In the genomic region with DNA sequence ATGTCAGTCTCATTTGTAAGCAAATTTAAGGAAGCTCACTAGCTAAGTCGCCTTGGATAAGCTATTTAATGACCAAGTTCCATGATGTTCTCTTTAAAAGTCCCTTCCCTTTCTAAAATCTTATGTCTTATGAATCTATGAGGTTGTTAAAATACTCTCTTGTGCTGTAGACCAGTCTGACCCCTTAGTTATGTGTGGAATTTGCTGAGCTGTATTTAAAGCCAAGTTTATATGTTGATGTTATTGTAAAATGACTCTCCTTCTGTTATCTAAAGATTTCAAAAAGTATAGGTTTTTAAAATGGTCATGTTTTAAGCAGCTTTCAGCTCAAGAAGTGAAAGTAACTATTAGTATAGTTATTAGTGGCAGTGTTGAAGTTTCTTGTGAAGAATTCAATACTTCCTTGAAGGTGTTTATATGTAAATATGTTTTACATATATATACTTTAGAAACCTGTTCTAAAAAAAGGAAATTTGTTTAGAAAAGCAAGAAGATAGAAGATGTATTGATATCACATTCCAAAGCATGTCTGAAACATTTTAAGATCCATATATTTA, we compare ENCODE assay signal across 11 cellular contexts.
A peak's percentile ranks its signal among the peaks of the same experiment; 100 is the strongest.
DNase-seq lines count a peak whose midpoint lies in the region; ATAC-seq, FAIRE-seq and TF ChIP-seq lines count a peak whose summit lies in the region.
"Had no signal": no experiment of that assay in that cellular context is flagged by ENCODE, and none has a peak within 500 bp of the region (broad histone marks: within the 10 kb centered on the region; RNA-seq: fewer than 3 reads in every experiment).

No MANE protein-coding gene starts in this region.

- H3K9me3 Mint-ChIP-seq in MCF 10A (ENCODE audit: unreplicated experiment), result no peaks in the 10 kb centered on the region
- H3K9me3 Mint-ChIP-seq in stimulated activated naive B cell treated with anti-CD40 and anti-IgM and Interleukin-4, amounts not matched to agents 10 μg/mL and 1 μg/mL and 100 μg/mL, for 72 hours, result no peaks in the 10 kb centered on the region

- H3K27me3 Mint-ChIP-seq in MCF 10A (ENCODE audit: insufficient read depth, unreplicated experiment), result no peaks in the 10 kb centered on the region
- H3K27me3 Mint-ChIP-seq in stimulated activated naive B cell treated with anti-CD40 and anti-IgM and Interleukin-4, amounts not matched to agents 10 μg/mL and 1 μg/mL and 100 μg/mL, for 72 hours, result no peaks in the 10 kb centered on the region

- H3K9me3 ChIP-seq in mammary epithelial cell (replicated peaks; ENCODE audit: insufficient read depth, low read length), result no peaks in the 10 kb centered on the region

- H3K4me3 Mint-ChIP-seq in MCF 10A (ENCODE audit: unreplicated experiment), result no peak overlapping the region
- no peak overlapping the region for H3K4me3 Mint-ChIP-seq in stimulated activated naive B cell treated with anti-CD40 and anti-IgM and Interleukin-4, amounts not matched to agents 10 μg/mL and 1 μg/mL and 100 μg/mL, for 72 hours

- no peak overlapping the region for H3K4me3 ChIP-seq in mammary epithelial cell (replicated peaks in 1 of 3; ENCODE audit: insufficient read depth in 1 of 3, low read depth in 2 of 3, low read length in 3 of 3)
- no peak overlapping the region for H3K4me3 ChIP-seq in choroid plexus epithelial cell (ENCODE audit: low read depth, low read length)

- no peak overlapping the region for H3K27ac ChIP-seq in mammary epithelial cell (ENCODE audit: insufficient read depth, low read depth, low read length)

- peaks cover 41% of the 10 kb centered on the region for H3K79me2 ChIP-seq in mammary epithelial cell (ENCODE audit: insufficient read depth, low read length)

- H3K27ac Mint-ChIP-seq in MCF 10A (ENCODE audit: low read depth, unreplicated experiment), result peak overlapping the region; percentile 6
- H3K27ac Mint-ChIP-seq in stimulated activated naive B cell treated with anti-CD40 and anti-IgM and Interleukin-4, amounts not matched to agents 10 μg/mL and 1 μg/mL and 100 μg/mL, for 72 hours, result peak overlapping the region; percentile 32

- CTCF ChIA-PET in MCF 10A (lab: Yijun Ruan, JAX) (interaction anchor here (0.6 to 1.5 kb wide), 6 partner anchors 14 to 645 kb away, joined by 3 to 6 read pairs (median 4); a partner anchor contains a TSS), mammary epithelial cell (lab: Charles Lee; ENCODE audit: low non-redundant PET) (no interaction called here)

- 100% methylated on average over 1 of the region's 1 CpG for WGBS in mammary epithelial cell (ENCODE audit: low coverage, missing lambda C conversion rate)

- intact Hi-C loops in MCF 10A (cut with micrococcal nuclease) (no loop called here), mammary epithelial cell (cut with micrococcal nuclease) (no loop called here)

- peak; percentile 56 for ATAC-seq in HG03520 (IDR thresholded peaks at IDR 0.05; ENCODE audit: unreplicated experiment)
- ATAC-seq in stimulated activated naive B cell treated with anti-CD40 and anti-IgM and Interleukin-4, amounts not matched to agents 10 μg/mL and 1 μg/mL and 100 μg/mL, for 72 hours (replicated peaks), result no peak

- H3K4me1 Mint-ChIP-seq in MCF 10A (ENCODE audit: insufficient read depth, unreplicated experiment), result peaks cover 28% of the 10 kb centered on the region
- H3K4me1 Mint-ChIP-seq in stimulated activated naive B cell treated with anti-CD40 and anti-IgM and Interleukin-4, amounts not matched to agents 10 μg/mL and 1 μg/mL and 100 μg/mL, for 72 hours, result peaks cover 27 to 30% of the 10 kb centered on the region in 2 donors

- no peaks in the 10 kb centered on the region for H3K4me1 ChIP-seq in mammary epithelial cell (ENCODE audit: insufficient read depth, low read length)

- no peak overlapping the region for H2AFZ ChIP-seq in mammary epithelial cell (ENCODE audit: low read depth, low read length)

- no peak overlapping the region for H3K4me2 ChIP-seq in mammary epithelial cell (ENCODE audit: insufficient read depth, low read depth, low read length)

- TF ChIP-seq CTCF in MCF 10A (IDR thresholded peaks at IDR 0.05; ENCODE audit: unreplicated experiment) (no peak), mammary epithelial cell (conservative IDR thresholded peaks at IDR 0.05 in 1 of 2, IDR thresholded peaks at IDR 0.05 in 1 of 2; ENCODE audit: extremely low read depth in 1 of 2, insufficient read depth in 1 of 2, low read depth in 1 of 2, low read length in 2 of 2) (no peak), choroid plexus epithelial cell (conservative IDR thresholded peaks at IDR 0.05; ENCODE audit: low read depth, low read length) (no peak)

- in situ Hi-C loops in mammary epithelial cell (cut with MboI; ENCODE audit: low sequenced_read_pairs in 2 of 2), result no loop called here

- peaks cover 33% of the 10 kb centered on the region for H3K36me3 Mint-ChIP-seq in MCF 10A (ENCODE audit: insufficient read depth, unreplicated experiment)
- peaks cover 13 to 24% of the 10 kb centered on the region in 2 donors for H3K36me3 Mint-ChIP-seq in stimulated activated naive B cell treated with anti-CD40 and anti-IgM and Interleukin-4, amounts not matched to agents 10 μg/mL and 1 μg/mL and 100 μg/mL, for 72 hours

- dilution Hi-C loops in mammary epithelial cell (cut with HindIII; ENCODE audit: low sequenced_read_pairs), result no loop called here

- peaks cover 3% of the 10 kb centered on the region for H3K36me3 ChIP-seq in mammary epithelial cell (ENCODE audit: insufficient read depth, low read length)

- no peak for FAIRE-seq in frontal cortex (lab: Jason Lieb, UNC)
- FAIRE-seq: bronchial epithelial cell had no signal

- BruUV-seq in MCF 10A (replicated peaks; lab: Mats Ljungman, UMichigan) (no TSS peak), mammary epithelial cell (replicated peaks; lab: Mats Ljungman, UMichigan) (no TSS peak)

- POLR2A ChIA-PET in MCF 10A (lab: Yijun Ruan, JAX), result interaction anchor here (0.7 to 2.7 kb wide), 5 partner anchors 11 to 636 kb away, joined by 3 to 20 read pairs (median 4); a partner anchor contains a TSS

- no peaks in the 10 kb centered on the region for H4K20me1 ChIP-seq in mammary epithelial cell (ENCODE audit: insufficient read depth, low read length)

- H3K9ac ChIP-seq in mammary epithelial cell (ENCODE audit: insufficient read depth, low read length), result no peak overlapping the region

- no peaks in the 10 kb centered on the region for H3K27me3 ChIP-seq in mammary epithelial cell (ENCODE audit: insufficient read depth, low read length)

- DNase-seq in MCF 10A (ENCODE audit: unreplicated experiment) (no peak), mammary epithelial cell (no peak), choroid plexus epithelial cell (ENCODE audit: low read depth) (peak; percentile 78), frontal cortex (ENCODE audit: low spot score in 2 of 2) (no peak), NK-92 (lab: John Stamatoyannopoulos, UW; ENCODE audit: unreplicated experiment) (no peak), cerebellar cortex (ENCODE audit: low spot score) (no peak)
- no peak for DNase-seq in stimulated activated naive B cell treated with anti-CD40 and anti-IgM and Interleukin-4, amounts not matched to agents 10 μg/mL and 1 μg/mL and 100 μg/mL, for 72 hours
- DNase-seq: NCI-H2081 treated with DMSO at 0.1 percent for 48 hours; stimulated activated CD8-positive, alpha-beta memory T cell treated with anti-CD3 and anti-CD28 coated beads, Interleukin-4, amount 100 ng/mL, for 48 hours had no signal
